9 cellular contexts compared by ENCODE assay signal in genomic region chr7:143284591-143285453, GRCh38. TPM values are rescaled to one million over a fixed set of nuclear protein-coding genes. Genes with fewer than 3 reads are reported as not detected.
DNase-seq lines count a peak whose midpoint lies in the region; ATAC-seq and TF ChIP-seq lines count a peak whose summit lies in the region.
"Had no signal": no experiment of that assay in that cellular context is flagged by ENCODE, and none has a peak within 500 bp of the region (broad histone marks: within the 10 kb centered on the region; RNA-seq: fewer than 3 reads in every experiment).

TSS of gene TMEM139 (plus strand) at chr7:143284958. CDS start at chr7:143285958, 1,000 bp downstream.

- POLR2A ChIA-PET in naive thymus-derived CD8-positive, alpha-beta T cell (lab: Charles Lee), result interaction anchor here (1.1 to 3.6 kb wide), 2 partner anchors 19 to 22 kb away, joined by 4 to 51 read pairs; partner anchors contain the start of gene GSTK1

- H3K4me1 ChIP-seq in DOHH2 (ENCODE audit: control insufficient read depth, low read length) (peaks cover 37% of the 10 kb centered on the region), tibial artery (peaks cover 0 to 18% (median 13%) of the 10 kb centered on the region in 4 donors)

- H3K27ac ChIP-seq in DOHH2 (ENCODE audit: low read depth, low read length) (peak within 1 kb of the TSS; percentile 51), tibial artery (no peak within 1 kb of the TSS)

- H3K4me3 ChIP-seq in DOHH2 (ENCODE audit: low read length) (peak within 1 kb of the TSS; percentile 67), epithelial cell of proximal tubule (ENCODE audit: low read depth, low read length) (peak within 1 kb of the TSS; percentile 65), tibial artery (no peak within 1 kb of the TSS)

- peaks cover 7% of the 10 kb centered on the region for H3K9me3 ChIP-seq in DOHH2 (ENCODE audit: control insufficient read depth, insufficient read depth, low read length)
- H3K9me3 ChIP-seq in tibial artery, result no peaks in the 10 kb centered on the region

- H3K79me2 ChIP-seq in DOHH2 (ENCODE audit: control insufficient read depth, low read length), result peaks cover 16% of the 10 kb centered on the region

- TF ChIP-seq CTCF in DOHH2 (IDR thresholded peaks at IDR 0.05; ENCODE audit: low read depth, low read length, poor library complexity, severe bottlenecking) (no peak), epithelial cell of proximal tubule (conservative IDR thresholded peaks at IDR 0.05; ENCODE audit: low read depth, low read length) (no peak), tibial artery (IDR thresholded peaks at IDR 0.05) (no peak)

- peaks cover 20% of the 10 kb centered on the region for H3K36me3 ChIP-seq in DOHH2 (ENCODE audit: control insufficient read depth, low read length)
- H3K36me3 ChIP-seq in tibial artery, result no peaks in the 10 kb centered on the region

- H3K4me1 Mint-ChIP-seq in naive thymus-derived CD8-positive, alpha-beta T cell, result peaks cover 27 to 52% (median 49%) of the 10 kb centered on the region in 4 donors

- H3K27me3 Mint-ChIP-seq in naive thymus-derived CD8-positive, alpha-beta T cell, result no peaks in the 10 kb centered on the region
- H3K27me3 Mint-ChIP-seq: activated naive CD8-positive, alpha-beta T cell treated with anti-CD3 and anti-CD28 coated beads, Interleukin-2, amount 50 U/mL, for 24 hours had no signal

- H3K4me2 ChIP-seq in DOHH2 (ENCODE audit: low read length), result peak within 1 kb of the TSS; percentile 86

- DNase-seq in NCI-H460 (ENCODE audit: extremely low read depth, low read depth) (peak; percentile 26), epithelial cell of proximal tubule (ENCODE audit: low read depth) (no peak), H4 (ENCODE audit: low spot score) (no peak), tibial artery (no peak), RKO (ENCODE audit: low spot score) (no peak)
- no peak for DNase-seq in naive thymus-derived CD8-positive, alpha-beta T cell
- DNase-seq: activated naive CD8-positive, alpha-beta T cell treated with anti-CD3 and anti-CD28 coated beads, Interleukin-2, amount 50 U/mL, for 24 hours had no signal

- H3K27me3 ChIP-seq in DOHH2 (ENCODE audit: control insufficient read depth, low read length) (no peaks in the 10 kb centered on the region), tibial artery (no peaks in the 10 kb centered on the region)

- intact Hi-C loops in tibial artery (cut with DNase I; ENCODE audit: low total_unique reads), result no loop called here

- peak within 1 kb of the TSS in 9 of 10 donors; percentile 29 to 85 (median 57) for H3K27ac Mint-ChIP-seq in naive thymus-derived CD8-positive, alpha-beta T cell

- H4K20me1 ChIP-seq in DOHH2 (ENCODE audit: control insufficient read depth, insufficient read depth, low read depth, low read length), result peaks cover 10% of the 10 kb centered on the region; the same call in 1 of the 2 replicates

- ATAC-seq in naive thymus-derived CD8-positive, alpha-beta T cell, result no peak
- no peak for ATAC-seq in GM19035 (IDR thresholded peaks at IDR 0.05; ENCODE audit: unreplicated experiment)
- ATAC-seq: activated naive CD8-positive, alpha-beta T cell treated with anti-CD3 and anti-CD28 coated beads, Interleukin-2, amount 50 U/mL, for 24 hours had no signal

- H3F3A ChIP-seq in DOHH2 (ENCODE audit: control insufficient read depth, insufficient read depth), result 0 out of 2 replicates have a peak, but pooled peaks cover 5% of the 10 kb centered on the region

- H3K36me3 Mint-ChIP-seq in naive thymus-derived CD8-positive, alpha-beta T cell, result peaks cover 0 to under 1% (median 0%) of the 10 kb centered on the region in 3 donors

- H3K9me2 ChIP-seq in DOHH2 (replicated peaks; ENCODE audit: control insufficient read depth, low read length), result no peaks in the 10 kb centered on the region

- H3K4me3 Mint-ChIP-seq in naive thymus-derived CD8-positive, alpha-beta T cell, result peak within 1 kb of the TSS in 6 of 10 donors; percentile 2 to 59 (median 32)
- H3K4me3 Mint-ChIP-seq: activated naive CD8-positive, alpha-beta T cell treated with anti-CD3 and anti-CD28 coated beads, Interleukin-2, amount 50 U/mL, for 24 hours had no signal

- H3K9me3 Mint-ChIP-seq in naive thymus-derived CD8-positive, alpha-beta T cell, result peaks cover 0 to 2% (median 0%) of the 10 kb centered on the region in 9 donors

RNA-seq across cellular contexts. Expression of gene TMEM139, which starts in this region (rescaled TPM):
- total RNA-seq in NCI-H460 (2014; rRNA removed; shearing (Covaris generic)), result 4.0 and 7.3 TPM in 2 replicates
- 12.7 and 13.7 TPM in 2 replicates for polyA plus RNA-seq in NCI-H460 (2014; cell fraction: nucleus; rRNA removed)
- 14.5 and 30.9 TPM in 2 replicates for total RNA-seq in epithelial cell of proximal tubule
- 1 to 10 TPM in 1 of 2 experiments, under 1 TPM in 1; 0.29 to 1.2 TPM for total RNA-seq in naive thymus-derived CD8-positive, alpha-beta T cell
- under 1 TPM in 1 of 3 donors, not detected in 2; 0.60 TPM for polyA plus RNA-seq in naive thymus-derived CD8-positive, alpha-beta T cell
- 0.62 and 1.2 TPM in 2 replicates for total RNA-seq in H4 (2014; rRNA removed; shearing (Covaris generic))

Comparison
In these comparisons a context has a peak if more than half of its experiments do, and no peak if none do; other contexts are left out.
1. H3K4me3 ChIP-seq: peak in DOHH2 (single experiment) and epithelial cell of proximal tubule (single experiment); none in tibial artery (0 of 2).